32 cellular contexts compared by ENCODE assay signal in genomic region chr3:28316226-28316625, GRCh38. TPM values are rescaled to one million over a fixed set of nuclear protein-coding genes. Genes with fewer than 3 reads are reported as not detected.
"Had no signal": no experiment of that assay in that cellular context is flagged by ENCODE, and none has a peak within 500 bp of the region (broad histone marks: within the 10 kb centered on the region; RNA-seq: fewer than 3 reads in every experiment).

No MANE protein-coding gene starts in this region.

- H3K4me2 ChIP-seq: hepatocyte had no signal

- H3K4me3 Mint-ChIP-seq: mesothelial cell of epicardium; naive B cell; nephron; neural crest cell; stimulated activated naive CD8-positive, alpha-beta T cell treated with anti-CD3 and anti-CD28 coated beads, Interleukin-15, Interleukin-2, amounts not matched to agents 100 ng/mL and 50 ng/mL, for 24 hours had no signal

- H3K9me3 Mint-ChIP-seq: mesothelial cell of epicardium; naive B cell; nephron; neural crest cell; stimulated activated naive CD8-positive, alpha-beta T cell treated with anti-CD3 and anti-CD28 coated beads, Interleukin-15, Interleukin-2, amounts not matched to agents 100 ng/mL and 50 ng/mL, for 24 hours had no signal

- FAIRE-seq: keratinocyte, urothelium cell line had no signal

- H2AFZ ChIP-seq: hepatocyte had no signal

- H3K27me3 ChIP-seq: hepatocyte, pancreas, suprapubic skin, tibial artery, upper lobe of right lung had no signal

- ATAC-seq: left colon, pancreas, right cardiac atrium, sciatic nerve, upper lobe of right lung had no signal

- H3K27ac ChIP-seq: hepatocyte, left ventricle myocardium inferior, pancreas, prostate gland, skin epidermis, suprapubic skin, thoracic aorta, tibial artery, upper lobe of right lung had no signal

- H3K79me2 ChIP-seq: hepatocyte had no signal

- H3K36me3 ChIP-seq: pancreas, prostate gland, thoracic aorta had no signal

- H3K27me3 Mint-ChIP-seq: naive B cell; stimulated activated naive CD8-positive, alpha-beta T cell treated with anti-CD3 and anti-CD28 coated beads, Interleukin-15, Interleukin-2, amounts not matched to agents 100 ng/mL and 50 ng/mL, for 24 hours had no signal

- DNase-seq: kidney glomerular epithelial cell; left colon; left ventricle myocardium inferior; mesendoderm; naive B cell; nucleus accumbens; pancreas; posterior cingulate gyrus; retina; right cardiac atrium; stimulated activated CD4-positive, alpha-beta T cell treated with anti-CD3 and anti-CD28 coated beads, Interleukin-12 subunit alpha, Interleukin-12 subunit beta, amount 100 ng/mL, for 4 hours; stimulated activated CD4-positive, alpha-beta T cell treated with anti-CD3 and anti-CD28 coated beads, Interleukin-15, amount 100 ng/mL, for 24 hours; stimulated activated CD4-positive, alpha-beta T cell treated with anti-CD3 and anti-CD28 coated beads, Interleukin-2, amount 100 ng/mL, for 24 hours; stimulated activated CD4-positive, alpha-beta T cell treated with anti-CD3 and anti-CD28 coated beads, Interleukin-4, amount 100 ng/mL, for 1 hour; stimulated activated naive CD4-positive, alpha-beta T cell; tibial artery; trophoblast cell; upper lobe of right lung had no signal

- H3K9me3 ChIP-seq: left ventricle myocardium inferior, pancreas, prostate gland, suprapubic skin, thoracic aorta, tibial artery, upper lobe of right lung had no signal

- H3K4me3 ChIP-seq: hepatocyte, left ventricle myocardium inferior, lung, pancreas, prostate gland, skin epidermis, suprapubic skin, thoracic aorta, tibial artery, upper lobe of right lung had no signal

- H3K36me3 Mint-ChIP-seq: mesothelial cell of epicardium, naive B cell had no signal

- H3K4me1 ChIP-seq: left ventricle myocardium inferior, pancreas, prostate gland, suprapubic skin, tibial artery, upper lobe of right lung had no signal

- H3K4me1 Mint-ChIP-seq: mesothelial cell of epicardium, naive B cell, nephron, neural crest cell had no signal

- H3K27ac Mint-ChIP-seq: mesothelial cell of epicardium; naive B cell; nephron; stimulated activated naive CD8-positive, alpha-beta T cell treated with anti-CD3 and anti-CD28 coated beads, Interleukin-15, Interleukin-2, amounts not matched to agents 100 ng/mL and 50 ng/mL, for 24 hours had no signal

RNA-seq across cellular contexts. Expression of gene ZCWPW2, which starts 32.3 kb away (rescaled TPM):
- total RNA-seq: mononuclear cell had no signal
